Comparison of ENCODE assay signal across 11 cellular contexts in the genomic region with DNA sequence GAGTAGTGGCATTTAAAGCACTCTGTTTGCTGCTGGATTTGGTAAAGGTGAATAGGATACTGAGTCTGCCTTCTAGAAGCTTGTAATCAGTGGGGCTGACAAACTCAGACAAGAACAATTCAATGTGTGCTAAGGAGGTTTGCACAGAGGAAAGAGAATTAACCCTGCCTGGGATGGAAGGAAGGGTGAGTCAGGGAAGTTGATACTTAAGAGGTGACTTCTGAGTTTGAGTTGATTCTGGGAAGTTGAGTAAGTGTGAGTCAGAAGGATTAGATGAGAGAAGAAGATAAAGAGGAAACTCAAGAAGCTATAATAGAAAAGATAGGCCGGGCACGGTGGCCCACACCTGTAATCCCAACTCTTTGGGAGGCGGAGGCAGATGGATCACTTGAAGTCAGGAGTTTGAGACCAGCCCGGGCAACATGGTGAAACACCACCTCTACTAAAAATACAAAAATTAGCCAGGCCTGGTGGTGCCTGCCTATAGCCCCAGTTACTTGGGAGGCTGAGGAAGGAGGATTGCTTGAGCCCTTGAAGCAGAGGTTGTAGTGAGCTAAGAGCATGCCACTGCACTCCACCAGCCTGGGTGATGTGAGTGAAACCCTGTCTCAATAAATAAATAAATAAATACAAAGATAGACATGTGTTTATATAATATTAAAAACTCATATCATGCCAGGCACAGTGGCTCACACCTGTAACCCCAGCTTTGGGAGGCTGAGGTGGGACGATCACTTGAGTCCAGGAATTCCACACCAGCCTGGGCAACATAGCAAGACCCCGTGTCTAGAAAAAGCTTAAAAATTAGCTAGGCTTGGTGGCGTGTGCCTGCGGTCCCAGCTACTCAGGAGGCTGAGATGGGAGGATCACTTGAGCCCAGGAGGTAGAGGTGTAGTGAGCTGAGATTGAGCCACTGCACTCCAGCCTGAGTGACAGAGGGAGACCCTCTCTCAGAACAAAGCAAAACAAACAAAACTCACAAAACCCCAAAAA.
A peak's percentile ranks its signal among the peaks of the same experiment; 100 is the strongest.
DNase-seq lines count a peak whose midpoint lies in the region; ATAC-seq, FAIRE-seq and TF ChIP-seq lines count a peak whose summit lies in the region.
"Had no signal": no experiment of that assay in that cellular context is flagged by ENCODE, and none has a peak within 500 bp of the region (broad histone marks: within the 10 kb centered on the region; RNA-seq: fewer than 3 reads in every experiment).

No MANE protein-coding gene starts in this region.

- H3K4me3 ChIP-seq in A549 (no peak overlapping the region), fibroblast of pulmonary artery (replicated peaks; ENCODE audit: low read depth, low read length) (no peak overlapping the region)

- WGBS in A549 (ENCODE audit: missing lambda C conversion rate): 57% methylated on average over 8 of the region's 8 CpGs

- TF ChIP-seq POLR2A in A549 (IDR thresholded peaks at IDR 0.05; ENCODE audit: low read length) (no peak), H54 (IDR thresholded peaks at IDR 0.05; ENCODE audit: low read depth, low read length) (no peak)

- H3K4me1 ChIP-seq in A549: peaks cover 11% of the 10 kb centered on the region

- no peak for TF ChIP-seq CTCF in A549 (IDR thresholded peaks at IDR 0.05)
- TF ChIP-seq CTCF in fibroblast of pulmonary artery (IDR thresholded peaks at IDR 0.05; ENCODE audit: low read length, missing control alignments): no peak

- H3K4me2 ChIP-seq in A549: peak overlapping the region; percentile 30; the same call in 2 of the 3 replicates

- CTCF ChIA-PET in A549 (lab: Yijun Ruan, JAX): interaction anchor here (1.6 to 3.2 kb wide), 2 partner anchors 9 to 11 kb away, joined by 5 to 17 read pairs; no protein-coding TSS in a partner anchor

- no peak for FAIRE-seq in A549 (lab: Jason Lieb, UNC)
- peak; percentile 95 for FAIRE-seq in H54 (lab: Jason Lieb, UNC)

- DNase-seq in A549 (ENCODE audit: low read depth in 1 of 2, low spot score in 1 of 2) (peak; percentile 47 to 79), H54 (ENCODE audit: insufficient read length, low spot score) (peak; percentile 38), SW 1271 (lab: John Stamatoyannopoulos, UW) (peak; percentile 68 to 89), fibroblast of pulmonary artery (ENCODE audit: low read depth) (peak; percentile 81), KG1 (lab: John Stamatoyannopoulos, UW) (no peak), NCI-H146 (lab: John Stamatoyannopoulos, UW) (no peak)
- DNase-seq: activated naive CD8-positive, alpha-beta T cell treated with anti-CD3 and anti-CD28 coated beads, Interleukin-2, amount 10 ng/mL, durations not matched to agents 7 days and 5 days; DND-41; stimulated activated naive B cell treated with anti-CD40 and anti-IgM and Interleukin-4, amounts not matched to agents 10 μg/mL and 1 μg/mL and 100 μg/mL, for 72 hours had no signal

- no peak for TF ChIP-seq RAD21 in A549 (conservative IDR thresholded peaks at IDR 0.05 in 1 of 2, IDR thresholded peaks at IDR 0.05 in 1 of 2)

- H3K27ac ChIP-seq in A549: peak overlapping the region; percentile 46 to 79; a peak in 5 of 6 replicates

- peak; percentile 77 to 91; a peak in 5 of 6 replicates for ATAC-seq in A549
- ATAC-seq in HG03520 (IDR thresholded peaks at IDR 0.05; ENCODE audit: unreplicated experiment): no peak
- ATAC-seq in HG02840 (IDR thresholded peaks at IDR 0.05; ENCODE audit: low FRiP score, unreplicated experiment): no peak
- ATAC-seq: stimulated activated naive B cell treated with anti-CD40 and anti-IgM and Interleukin-4, amounts not matched to agents 10 μg/mL and 1 μg/mL and 100 μg/mL, for 72 hours had no signal

- POLR2A ChIA-PET in A549 (lab: Yijun Ruan, JAX): interaction anchor here (0.7 kb wide), 1 partner anchor 1034 kb away, joined by 8 read pairs; no protein-coding TSS in a partner anchor

- no peak for TF ChIP-seq EP300 in A549 (IDR thresholded peaks at IDR 0.05)

- H3K9me3 ChIP-seq in A549: 0 out of 3 replicates have a peak, but pooled peaks cover 2% of the 10 kb centered on the region

TF ChIP-seq in A549, 52 proteins besides CTCF, POLR2A, EP300 and RAD21:
- no peak for TF ChIP-seq RNF2 (IDR thresholded peaks at IDR 0.05; ENCODE audit: borderline replicate concordance, low read depth)
- no peak for TF ChIP-seq HDAC2 (IDR thresholded peaks at IDR 0.05)
- TF ChIP-seq CEBPB (IDR thresholded peaks at IDR 0.05): peak in 1 of 2 experiments; percentile 44; a peak in 1 of 4 replicates
- peak; percentile 73 for TF ChIP-seq FOSL2 (IDR thresholded peaks at IDR 0.05)
- peak; percentile 87 for TF ChIP-seq FOSL2 (CRISPR knock-in tag; IDR thresholded peaks at IDR 0.05)
- TF ChIP-seq TP53 (CRISPR knock-in tag; IDR thresholded peaks at IDR 0.05): no peak
- 0 out of 5 replicates have a peak, but pooled peaks of 1 of the 2 experiments have one; percentile 35 for TF ChIP-seq JUN (IDR thresholded peaks at IDR 0.05)
- TF ChIP-seq, protein P1, sequence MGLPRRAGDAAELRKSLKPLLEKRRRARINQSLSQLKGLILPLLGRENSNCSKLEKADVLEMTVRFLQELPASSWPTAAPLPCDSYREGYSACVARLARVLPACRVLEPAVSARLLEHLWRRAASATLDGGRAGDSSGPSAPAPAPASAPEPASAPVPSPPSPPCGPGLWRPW (IDR thresholded peaks at IDR 0.05): no peak
- peak; percentile 93 for TF ChIP-seq GATA3 (IDR thresholded peaks at IDR 0.05; ENCODE audit: borderline replicate concordance)
- TF ChIP-seq ZC3H11A (IDR thresholded peaks at IDR 0.05): no peak
- TF ChIP-seq HOXB13 (CRISPR knock-in tag; IDR thresholded peaks at IDR 0.05; ENCODE audit: low read depth): no peak
- no peak for TF ChIP-seq HOXB5 (CRISPR knock-in tag; IDR thresholded peaks at IDR 0.05)
- peak; percentile 75 for TF ChIP-seq JUNB (IDR thresholded peaks at IDR 0.05)
- no peak for TF ChIP-seq HEYL (CRISPR knock-in tag; IDR thresholded peaks at IDR 0.05)
- TF ChIP-seq, protein P2, sequence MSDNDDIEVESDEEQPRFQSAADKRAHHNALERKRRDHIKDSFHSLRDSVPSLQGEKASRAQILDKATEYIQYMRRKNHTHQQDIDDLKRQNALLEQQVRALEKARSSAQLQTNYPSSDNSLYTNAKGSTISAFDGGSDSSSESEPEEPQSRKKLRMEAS (IDR thresholded peaks at IDR 0.05): no peak; the same call in 1 of the 2 replicates

Comparison
In these comparisons a context has a peak if more than half of its experiments do, and no peak if none do; other contexts are left out.
1. ATAC-seq: peak in A549 (2 of 2); none in HG03520 (single experiment) and HG02840 (single experiment).
2. DNase-seq: peak in A549 (2 of 2), H54 (single experiment), SW 1271 (2 of 2) and fibroblast of pulmonary artery (single experiment); none in KG1 (single experiment) and NCI-H146 (single experiment).